In genomic region chr20:8168785-8169288, GRCh38 we compare ENCODE assay signal across 21 cellular contexts.
DNase-seq lines count a peak whose midpoint lies in the region; TF ChIP-seq lines count a peak whose summit lies in the region.
"Had no signal": no experiment of that assay in that cellular context is flagged by ENCODE, and none has a peak within 500 bp of the region (broad histone marks: within the 10 kb centered on the region; RNA-seq: fewer than 3 reads in every experiment).

No MANE protein-coding gene starts in this region.

- peaks cover 32% of the 10 kb centered on the region for H3K79me2 ChIP-seq in parathyroid adenoma

- POLR2A ChIA-PET in GM10248 (lab: Yijun Ruan, JAX): no interaction called here

- H3K4me2 ChIP-seq in parathyroid adenoma (ENCODE audit: low read length): no peak overlapping the region
- H3K4me2 ChIP-seq: BLaER1 had no signal

- DNase-seq in adipocyte (ENCODE audit: low read depth) (peak; percentile 51), dedifferentiated amniotic fluid mesenchymal stem cell (ENCODE audit: extremely low spot score) (peak; percentile 63), GM10248 (ENCODE audit: extremely low spot score) (no peak)
- no peak for DNase-seq in stimulated activated CD4-positive, alpha-beta T cell treated with anti-CD3 and anti-CD28 coated beads, Interleukin-4, amount 100 ng/mL, for 4 hours
- DNase-seq: 8988T; ACHN; BE2C; C1 segment of cervical spinal cord; CD4-positive, alpha-beta memory T cell; CD4-positive, CD25-positive, alpha-beta regulatory T cell; CD8-positive, alpha-beta memory T cell; COR-L47; DMS 273 treated with DMSO at 0.1 percent for 48 hours; DMS153; DMS53; DMS79; DND-41; EL; GDM1 had no signal

- peak overlapping the region; percentile 7 for H3K27ac ChIP-seq in parathyroid adenoma
- H3K27ac ChIP-seq: BLaER1 had no signal

- H3K36me3 ChIP-seq in adipocyte (ENCODE audit: control insufficient read depth, insufficient read depth, low read length, severe bottlenecking) (no peaks in the 10 kb centered on the region), parathyroid adenoma (ENCODE audit: control insufficient read depth, insufficient read depth, low read length) (no peaks in the 10 kb centered on the region)

- no peaks in the 10 kb centered on the region for H3K9me3 ChIP-seq in adipocyte (ENCODE audit: control insufficient read depth, low read length)
- H3K9me3 ChIP-seq in parathyroid adenoma (ENCODE audit: control insufficient read depth, low read length): no peaks in the 10 kb centered on the region
- H3K9me3 ChIP-seq: BE2C, BLaER1 had no signal

- H3K4me1 ChIP-seq in adipocyte (ENCODE audit: control insufficient read depth, insufficient read depth, low read length) (no peaks in the 10 kb centered on the region), parathyroid adenoma (peaks cover 28% of the 10 kb centered on the region)
- H3K4me1 ChIP-seq: BLaER1 had no signal

- H2AFZ ChIP-seq in parathyroid adenoma: no peak overlapping the region

- CTCF ChIA-PET in GM10248 (lab: Yijun Ruan, JAX): no interaction called here

- no peak overlapping the region for H3K4me3 ChIP-seq in adipocyte (ENCODE audit: low read length)
- no peak overlapping the region for H3K4me3 ChIP-seq in parathyroid adenoma (ENCODE audit: low read depth, low read length)
- H3K4me3 ChIP-seq: BLaER1 had no signal

- TF ChIP-seq CTCF in parathyroid adenoma (IDR thresholded peaks at IDR 0.05): no peak
- TF ChIP-seq CTCF in GM10248 (IDR thresholded peaks at IDR 0.05; ENCODE audit: control extremely low read depth, extremely low read depth, low read depth, missing control alignments): no peak

- H3K9ac ChIP-seq in adipocyte (ENCODE audit: low read length) (no peak overlapping the region), parathyroid adenoma (no peak overlapping the region)
- H3K9ac ChIP-seq: BLaER1 had no signal

- no peaks in the 10 kb centered on the region for H3K27me3 ChIP-seq in adipocyte (replicated peaks; ENCODE audit: control insufficient read depth, insufficient read depth, low read length)
- no peaks in the 10 kb centered on the region for H3K27me3 ChIP-seq in parathyroid adenoma (ENCODE audit: control insufficient read depth, insufficient read depth, low read length)
- H3K27me3 ChIP-seq: BE2C, BLaER1 had no signal

Comparison
In these comparisons a context has a peak if more than half of its experiments do, and no peak if none do; other contexts are left out.
1. DNase-seq: peak in adipocyte (single experiment) and dedifferentiated amniotic fluid mesenchymal stem cell (single experiment); none in stimulated activated CD4-positive, alpha-beta T cell treated with anti-CD3 and anti-CD28 coated beads, Interleukin-4, amount 100 ng/mL, for 4 hours (0 of 2) and GM10248 (single experiment).